ENCODE assay signal across 1 cellular context in genomic region chr3:136943396-136943795, GRCh38.
TF ChIP-seq lines count a peak whose summit lies in the region.

No MANE protein-coding gene starts in this region.

TF ChIP-seq in GM23338, 12 proteins besides CTCF, POLR2A, EP300 and RAD21 (continued from another document):
- TF ChIP-seq ETS1 (IDR thresholded peaks at IDR 0.05) = no peak
- no peak for TF ChIP-seq POLR2AphosphoS5 (IDR thresholded peaks at IDR 0.05; ENCODE audit: low read depth)
- no peak for TF ChIP-seq EZH2phosphoT487 (IDR thresholded peaks at IDR 0.05; ENCODE audit: unreplicated experiment)
- TF ChIP-seq ZNF331 (CRISPR knock-in tag; IDR thresholded peaks at IDR 0.05; ENCODE audit: low read depth) = no peak
- no peak for TF ChIP-seq STAT1 (IDR thresholded peaks at IDR 0.05; ENCODE audit: unreplicated experiment)
- TF ChIP-seq ZNF462 (CRISPR knock-in tag; IDR thresholded peaks at IDR 0.05) = no peak
- no peak for TF ChIP-seq JUNB (IDR thresholded peaks at IDR 0.05; ENCODE audit: unreplicated experiment)
